25 cellular contexts compared by ENCODE assay signal in genomic region chr6:5307058-5307457, GRCh38. TPM values are rescaled to one million over a fixed set of nuclear protein-coding genes. Genes with fewer than 3 reads are reported as not detected.
DNase-seq lines count a peak whose midpoint lies in the region; ATAC-seq, FAIRE-seq and TF ChIP-seq lines count a peak whose summit lies in the region.
"Had no signal": no experiment of that assay in that cellular context is flagged by ENCODE, and none has a peak within 500 bp of the region (broad histone marks: within the 10 kb centered on the region; RNA-seq: fewer than 3 reads in every experiment).

No MANE protein-coding gene starts in this region.

- H3K36me3 ChIP-seq in PC-3 (ENCODE audit: low read depth, low read length) (no peaks in the 10 kb centered on the region), esophagus muscularis mucosa (no peaks in the 10 kb centered on the region), smooth muscle cell (ENCODE audit: low read depth) (no peaks in the 10 kb centered on the region), psoas muscle (ENCODE audit: insufficient read depth in 1 of 2, low read depth in 1 of 2) (no peaks in the 10 kb centered on the region)
- H3K36me3 ChIP-seq: BE2C, BLaER1 had no signal

- FAIRE-seq in GM12891 (lab: Jason Lieb, UNC): no peak
- FAIRE-seq: A204.1, G401.6, GM12892, GM19239 had no signal

- no peaks in the 10 kb centered on the region for H3K27me3 ChIP-seq in PC-3 (ENCODE audit: low read length)
- H3K27me3 ChIP-seq in esophagus muscularis mucosa: no peaks in the 10 kb centered on the region
- H3K27me3 ChIP-seq in smooth muscle cell (ENCODE audit: low read depth): no peaks in the 10 kb centered on the region
- no peaks in the 10 kb centered on the region for H3K27me3 ChIP-seq in psoas muscle (ENCODE audit: insufficient read depth in 3 of 3, low read length in 2 of 3)
- H3K27me3 ChIP-seq: BE2C, BLaER1 had no signal

- CTCF ChIA-PET in HEK293T (lab: Yijun Ruan, JAX) (interaction anchor here (2.3 kb wide), 1 partner anchor 163 kb away, joined by 9 read pairs; no protein-coding TSS in a partner anchor), PC-3 (lab: Charles Lee) (no interaction called here)

- TF ChIP-seq CTCF in PC-3 (conservative IDR thresholded peaks at IDR 0.05; ENCODE audit: low read depth, low read length): no peak
- TF ChIP-seq CTCF in esophagus muscularis mucosa (IDR thresholded peaks at IDR 0.05): no peak
- TF ChIP-seq CTCF in smooth muscle cell (IDR thresholded peaks at IDR 0.05; ENCODE audit: borderline replicate concordance, insufficient read depth, poor library complexity, severe bottlenecking): no peak
- no peak for TF ChIP-seq CTCF in psoas muscle (IDR thresholded peaks at IDR 0.05)

- H3K4me2 ChIP-seq in PC-3 (ENCODE audit: low read length) (no peak overlapping the region), smooth muscle cell (peak overlapping the region; percentile 50)

- H3K9me2 ChIP-seq in PC-3 (replicated peaks; ENCODE audit: low read length): no peaks in the 10 kb centered on the region

- H3K79me2 ChIP-seq in PC-3 (ENCODE audit: low read length) (peaks cover 17% of the 10 kb centered on the region), smooth muscle cell (ENCODE audit: low read depth) (peaks cover 8% of the 10 kb centered on the region)

- H3K9ac ChIP-seq in PC-3 (ENCODE audit: low read length) (no peak overlapping the region), smooth muscle cell (ENCODE audit: low read depth) (no peak overlapping the region)
- H3K9ac ChIP-seq: BLaER1 had no signal

- H2AFZ ChIP-seq in PC-3 (ENCODE audit: low read length): no peak overlapping the region
- no peak overlapping the region for H2AFZ ChIP-seq in smooth muscle cell (ENCODE audit: low read depth)

- H3K9me3 ChIP-seq in PC-3 (ENCODE audit: low read length): no peaks in the 10 kb centered on the region
- H3K9me3 ChIP-seq in esophagus muscularis mucosa: no peaks in the 10 kb centered on the region
- H3K9me3 ChIP-seq in smooth muscle cell (replicated peaks; ENCODE audit: low read depth): no peaks in the 10 kb centered on the region
- H3K9me3 ChIP-seq in psoas muscle: no peaks in the 10 kb centered on the region
- H3K9me3 ChIP-seq: BE2C, BLaER1 had no signal

- TF ChIP-seq EP300 in esophagus muscularis mucosa (IDR thresholded peaks at IDR 0.05): no peak

- H3F3A ChIP-seq in PC-3 (ENCODE audit: low read length, unreplicated experiment) (no peaks in the 10 kb centered on the region), smooth muscle cell (ENCODE audit: low read depth) (no peaks in the 10 kb centered on the region)

- DNase-seq in HEK293T (ENCODE audit: extremely low spot score) (no peak), PC-3 (no peak), esophagus muscularis mucosa (ENCODE audit: extremely low spot score) (peak; percentile 2), smooth muscle cell (lab: John Stamatoyannopoulos, UW; ENCODE audit: unreplicated experiment) (no peak), psoas muscle (no peak), DMS79 treated with DMSO at 0.1 percent for 48 hours (lab: John Stamatoyannopoulos, UW) (no peak), GM12891 (ENCODE audit: insufficient read length, low spot score) (no peak)
- DNase-seq: 8988T; ACHN; BE2C; C1 segment of cervical spinal cord; CD4-positive, alpha-beta memory T cell; CD4-positive, CD25-positive, alpha-beta regulatory T cell; CD8-positive, alpha-beta memory T cell; COR-L47; DMS 273 treated with DMSO at 0.1 percent for 48 hours; DMS153; DMS53; DMS79; GF-D8 had no signal

- POLR2A ChIA-PET in HEK293T (lab: Yijun Ruan, JAX): no interaction called here
- POLR2A ChIA-PET in PC-3 (lab: Charles Lee; ENCODE audit: unreplicated experiment): interaction anchor here (0.6 kb wide), 1 partner anchor 162 kb away, joined by 6 read pairs; no protein-coding TSS in a partner anchor

- H3K27ac ChIP-seq in PC-3 (ENCODE audit: low read length) (peak overlapping the region; percentile 68; the same call in 1 of the 2 replicates), esophagus muscularis mucosa (replicated peaks in 1 of 4) (no peak overlapping the region), smooth muscle cell (ENCODE audit: low read depth) (peak overlapping the region; percentile 12), psoas muscle (no peak overlapping the region)
- H3K27ac ChIP-seq: BLaER1 had no signal

- H4K20me1 ChIP-seq in PC-3 (ENCODE audit: low read length) (no peaks in the 10 kb centered on the region), smooth muscle cell (ENCODE audit: low read depth) (peaks cover 18% of the 10 kb centered on the region)

- H3K4me1 ChIP-seq in PC-3 (ENCODE audit: insufficient read depth, low read length) (peaks cover 22% of the 10 kb centered on the region), esophagus muscularis mucosa (peaks cover 4 to 17% (median 10%) of the 10 kb centered on the region in 4 donors), smooth muscle cell (ENCODE audit: low read depth) (no peaks in the 10 kb centered on the region), psoas muscle (peaks cover 26% of the 10 kb centered on the region)

- intact Hi-C loops in PC-3 (cut with micrococcal nuclease) (loop anchor here (5.0 kb wide), 1 partner anchor 70 kb away; no protein-coding TSS in a partner anchor), esophagus muscularis mucosa (cut with DNase I) (no loop called here), psoas muscle (cut with DNase I) (loop anchor here in 1 of 2 donors (10.0 kb wide), 1 partner anchor 162 kb away; no protein-coding TSS in a partner anchor)

- ATAC-seq in PC-3 (no peak), psoas muscle (no peak)

- TF ChIP-seq POLR2A in esophagus muscularis mucosa (IDR thresholded peaks at IDR 0.05; ENCODE audit: low read depth) (no peak), GM12891 (IDR thresholded peaks at IDR 0.05; ENCODE audit: low read depth, low read length) (no peak)

- no TSS peak for BruUV-seq in PC-3 (replicated peaks; lab: Mats Ljungman, UMichigan)

- H3K4me3 ChIP-seq in PC-3 (ENCODE audit: low read length) (no peak overlapping the region), esophagus muscularis mucosa (no peak overlapping the region), smooth muscle cell (no peak overlapping the region), psoas muscle (no peak overlapping the region)
- H3K4me3 ChIP-seq: BLaER1 had no signal

TF ChIP-seq in HEK293T, 16 proteins besides CTCF, POLR2A, EP300 and RAD21:
- no peak for TF ChIP-seq NFRKB (IDR thresholded peaks at IDR 0.05)
- TF ChIP-seq LEF1 (IDR thresholded peaks at IDR 0.05; ENCODE audit: borderline replicate concordance): no peak
- TF ChIP-seq L3MBTL2 (conservative IDR thresholded peaks at IDR 0.05): no peak
- TF ChIP-seq PKNOX1 (IDR thresholded peaks at IDR 0.05): peak; percentile 64
- no peak for TF ChIP-seq SP1 (IDR thresholded peaks at IDR 0.05)

TF ChIP-seq in GM12891, 5 proteins besides CTCF, POLR2A, EP300 and RAD21:
- no peak for TF ChIP-seq PAX5 (IDR thresholded peaks at IDR 0.05; ENCODE audit: insufficient read depth, low read length, severe bottlenecking)
- no peak for TF ChIP-seq TAF1 (IDR thresholded peaks at IDR 0.05; ENCODE audit: low read depth, low read length)
- TF ChIP-seq POU2F2 (IDR thresholded peaks at IDR 0.05; ENCODE audit: low read depth, low read length): no peak
- TF ChIP-seq SPI1 (IDR thresholded peaks at IDR 0.05; ENCODE audit: low read depth, low read length): no peak
- no peak for TF ChIP-seq POLR2AphosphoS5 (IDR thresholded peaks at IDR 0.05; ENCODE audit: low read depth, low read length)

RNA-seq across cellular contexts. Expression of gene FARS2, which starts 45.7 kb away (rescaled TPM):
- total RNA-seq in PC-3 (2014; rRNA removed): 18.4 and 23.0 TPM in 2 replicates
- 10 to 100 TPM; 10.6 to 24.9 (median 15.2) TPM for total RNA-seq in esophagus muscularis mucosa
- 9.6 and 14.2 TPM in 2 replicates for total RNA-seq in smooth muscle cell
- polyA plus RNA-seq in smooth muscle cell: 9.5 and 13.2 TPM in 2 replicates
- 10 to 100 TPM; 10.6 to 17.5 (median 15.8) TPM for total RNA-seq in psoas muscle
- polyA plus RNA-seq in psoas muscle: 10 to 100 TPM; 13.0 to 17.3 (median 13.4) TPM
- polyA plus RNA-seq in GM12891 (2012; ENCODE audit: low read depth, missing spikeins): 13.9 TPM

RNA-seq across cellular contexts. Expression of gene LYRM4, which starts 46.3 kb away (rescaled TPM):
- total RNA-seq in PC-3 (2014; rRNA removed) (18.6 and 27.7 TPM in 2 replicates), esophagus muscularis mucosa (10 to 100 TPM; 16.9 to 20.9 (median 18.4) TPM), smooth muscle cell (16.1 and 27.1 TPM in 2 replicates), psoas muscle (10 to 100 TPM; 11.3 to 21.1 (median 16.2) TPM)
- polyA plus RNA-seq in smooth muscle cell (25.0 and 26.1 TPM in 2 replicates), psoas muscle (10 to 100 TPM; 13.4 to 19.1 (median 15.0) TPM)
- polyA plus RNA-seq in GM12891 (2012; ENCODE audit: low read depth, missing spikeins): 31.0 TPM

Comparison
In these comparisons a context has a peak if more than half of its experiments do, and no peak if none do; other contexts are left out.
1. H3K27ac ChIP-seq: peak in PC-3 (single experiment) and smooth muscle cell (single experiment); none in esophagus muscularis mucosa (0 of 4) and psoas muscle (single experiment).